In genomic region chr5:149584106-149584505, GRCh38 we compare ENCODE assay signal across 16 cellular contexts. TPM values are rescaled to one million over a fixed set of nuclear protein-coding genes. Genes with fewer than 3 reads are reported as not detected.
DNase-seq lines count a peak whose midpoint lies in the region; ATAC-seq and TF ChIP-seq lines count a peak whose summit lies in the region.
"Had no signal": no experiment of that assay in that cellular context is flagged by ENCODE, and none has a peak within 500 bp of the region (broad histone marks: within the 10 kb centered on the region; RNA-seq: fewer than 3 reads in every experiment).

No MANE protein-coding gene starts in this region.

- H3K9me3 ChIP-seq in Peyer's patch (no peaks in the 10 kb centered on the region), left lung (no peaks in the 10 kb centered on the region)

- ATAC-seq in GM23338 (no peak), left lung (no peak)
- no peak for ATAC-seq in activated CD8-positive, alpha-beta T cell treated with anti-CD3 and anti-CD28 coated beads, Interleukin-2, amount 10 ng/mL, durations not matched to agents 7 days and 5 days

- H3K4me2 ChIP-seq in GM23338 = no peak overlapping the region

- no peaks in the 10 kb centered on the region for H3K36me3 ChIP-seq in GM23338 (ENCODE audit: insufficient read depth)
- H3K36me3 ChIP-seq in Peyer's patch = no peaks in the 10 kb centered on the region
- H3K36me3 ChIP-seq in left lung = no peaks in the 10 kb centered on the region

- peaks cover 30% of the 10 kb centered on the region for H3K27me3 ChIP-seq in GM23338 (ENCODE audit: insufficient read depth)
- no peaks in the 10 kb centered on the region for H3K27me3 ChIP-seq in Peyer's patch
- peaks cover 0 to 19% of the 10 kb centered on the region in 2 donors for H3K27me3 ChIP-seq in left lung

- H3F3A ChIP-seq in GM23338 (replicated peaks; ENCODE audit: low read depth) = peaks cover 6% of the 10 kb centered on the region

- no peak overlapping the region for H3K4me3 Mint-ChIP-seq in GM23338
- no peak overlapping the region for H3K4me3 Mint-ChIP-seq in activated CD8-positive, alpha-beta T cell treated with anti-CD3 and anti-CD28 coated beads, Interleukin-2, amount 10 ng/mL, durations not matched to agents 7 days and 5 days
- H3K4me3 Mint-ChIP-seq: CD4-positive, alpha-beta memory T cell; central memory CD8-positive, alpha-beta T cell; neural crest cell; stimulated activated naive CD8-positive, alpha-beta T cell treated with anti-CD3 and anti-CD28 coated beads, Interleukin-15, Interleukin-2, amounts not matched to agents 100 ng/mL and 50 ng/mL, for 24 hours had no signal

- H4K20me1 ChIP-seq in GM23338 (replicated peaks; ENCODE audit: insufficient read depth) = no peaks in the 10 kb centered on the region

- H3K4me1 Mint-ChIP-seq in GM23338 = peaks cover 9% of the 10 kb centered on the region
- H3K4me1 Mint-ChIP-seq in activated CD8-positive, alpha-beta T cell treated with anti-CD3 and anti-CD28 coated beads, Interleukin-2, amount 10 ng/mL, durations not matched to agents 7 days and 5 days (ENCODE audit: low read depth) = peaks cover 6% of the 10 kb centered on the region
- H3K4me1 Mint-ChIP-seq: central memory CD8-positive, alpha-beta T cell had no signal

- CTCF ChIA-PET in activated CD8-positive, alpha-beta T cell treated with anti-CD3 and anti-CD28 coated beads, Interleukin-2, amount 10 ng/mL, durations not matched to agents 7 days and 5 days (lab: Charles Lee) = no interaction called here

- H3K4me3 ChIP-seq in GM23338 (no peak overlapping the region), Peyer's patch (no peak overlapping the region), left lung (no peak overlapping the region), skin epidermis (no peak overlapping the region)

- no peak for TF ChIP-seq POLR2A in Peyer's patch (IDR thresholded peaks at IDR 0.05)

- H3K27ac Mint-ChIP-seq in GM23338 = no peak overlapping the region
- no peak overlapping the region for H3K27ac Mint-ChIP-seq in activated CD8-positive, alpha-beta T cell treated with anti-CD3 and anti-CD28 coated beads, Interleukin-2, amount 10 ng/mL, durations not matched to agents 7 days and 5 days
- H3K27ac Mint-ChIP-seq: CD4-positive, alpha-beta memory T cell; stimulated activated naive CD8-positive, alpha-beta T cell treated with anti-CD3 and anti-CD28 coated beads, Interleukin-15, Interleukin-2, amounts not matched to agents 100 ng/mL and 50 ng/mL, for 24 hours had no signal

- no peaks in the 10 kb centered on the region for H3K36me3 Mint-ChIP-seq in GM23338 (ENCODE audit: low read depth)
- H3K36me3 Mint-ChIP-seq in activated CD8-positive, alpha-beta T cell treated with anti-CD3 and anti-CD28 coated beads, Interleukin-2, amount 10 ng/mL, durations not matched to agents 7 days and 5 days (ENCODE audit: low read depth) = no peaks in the 10 kb centered on the region
- H3K36me3 Mint-ChIP-seq: CD4-positive, alpha-beta memory T cell had no signal

- H3K4me1 ChIP-seq in GM23338 (ENCODE audit: insufficient read depth) = peaks cover 8% of the 10 kb centered on the region
- H3K4me1 ChIP-seq in Peyer's patch = peaks cover 0 to 35% (median 5%) of the 10 kb centered on the region in 4 donors
- peaks cover 14 to 18% of the 10 kb centered on the region in 2 donors for H3K4me1 ChIP-seq in left lung

- H2AFZ ChIP-seq in GM23338 = no peak overlapping the region

- TF ChIP-seq CTCF in GM23338 (conservative IDR thresholded peaks at IDR 0.05; ENCODE audit: low read depth in 2 of 2) (no peak), Peyer's patch (IDR thresholded peaks at IDR 0.05) (no peak), left lung (IDR thresholded peaks at IDR 0.05) (no peak)

- intact Hi-C loops in left lung (cut with DNase I) = no loop called here

- no peaks in the 10 kb centered on the region for H3K79me2 ChIP-seq in GM23338 (replicated peaks; ENCODE audit: insufficient read depth)

- H3K27me3 Mint-ChIP-seq in GM23338 (ENCODE audit: insufficient read depth, low read depth, poor library complexity) = peaks cover 21% of the 10 kb centered on the region
- H3K27me3 Mint-ChIP-seq in activated CD8-positive, alpha-beta T cell treated with anti-CD3 and anti-CD28 coated beads, Interleukin-2, amount 10 ng/mL, durations not matched to agents 7 days and 5 days (ENCODE audit: low read depth) = peaks cover 18% of the 10 kb centered on the region

- H3K27ac ChIP-seq in GM23338 (ENCODE audit: low read depth) = peak overlapping the region; percentile 20; the same call in 1 of the 2 replicates
- H3K27ac ChIP-seq in Peyer's patch = peak overlapping the region; percentile 11 to 94 (median 36)
- peak overlapping the region; percentile 20 to 61 for H3K27ac ChIP-seq in left lung
- H3K27ac ChIP-seq in skin epidermis = peak overlapping the region in 18 of 21 experiments; percentile 21 to 95 (median 88)

- POLR2A ChIA-PET in activated CD8-positive, alpha-beta T cell treated with anti-CD3 and anti-CD28 coated beads, Interleukin-2, amount 10 ng/mL, durations not matched to agents 7 days and 5 days (lab: Charles Lee) = no interaction called here

- H3K9me2 ChIP-seq in GM23338 (ENCODE audit: insufficient read depth) = no peaks in the 10 kb centered on the region

- DNase-seq in GM23338 (ENCODE audit: low spot score) = no peak
- DNase-seq in Peyer's patch = no peak
- no peak for DNase-seq in left lung
- no peak for DNase-seq in activated CD8-positive, alpha-beta T cell treated with anti-CD3 and anti-CD28 coated beads, Interleukin-2, amount 10 ng/mL, durations not matched to agents 7 days and 5 days
- no peak for DNase-seq in stimulated activated CD8-positive, alpha-beta memory T cell treated with anti-CD3 and anti-CD28 coated beads, Interleukin-4, amount 100 ng/mL, for 48 hours
- DNase-seq in DMS79 (lab: John Stamatoyannopoulos, UW) = no peak
- DNase-seq in T-helper 2 cell = no peak
- DNase-seq: activated naive CD4-positive, alpha-beta T cell; CD4-positive, alpha-beta memory T cell; NCI-H2107; stimulated activated CD4-positive, alpha-beta T cell treated with anti-CD3 and anti-CD28 coated beads, Interleukin-4, amount 100 ng/mL, for 24 hours; T1000 had no signal

- no peaks in the 10 kb centered on the region for H3K9me3 Mint-ChIP-seq in GM23338
- H3K9me3 Mint-ChIP-seq in activated CD8-positive, alpha-beta T cell treated with anti-CD3 and anti-CD28 coated beads, Interleukin-2, amount 10 ng/mL, durations not matched to agents 7 days and 5 days (ENCODE audit: insufficient read depth) = no peaks in the 10 kb centered on the region
- H3K9me3 Mint-ChIP-seq: CD4-positive, alpha-beta memory T cell; central memory CD8-positive, alpha-beta T cell; neural crest cell; stimulated activated naive CD8-positive, alpha-beta T cell treated with anti-CD3 and anti-CD28 coated beads, Interleukin-15, Interleukin-2, amounts not matched to agents 100 ng/mL and 50 ng/mL, for 24 hours had no signal

TF ChIP-seq in GM23338, 12 proteins besides CTCF, POLR2A, EP300 and RAD21 (continues in another document):
- no peak for TF ChIP-seq ZNF331 (CRISPR knock-in tag; IDR thresholded peaks at IDR 0.05; ENCODE audit: low read depth)
- TF ChIP-seq ZNF114 (CRISPR knock-in tag; IDR thresholded peaks at IDR 0.05) = no peak
- no peak for TF ChIP-seq JUNB (IDR thresholded peaks at IDR 0.05; ENCODE audit: unreplicated experiment)
- TF ChIP-seq STAT1 (IDR thresholded peaks at IDR 0.05; ENCODE audit: unreplicated experiment) = no peak
- TF ChIP-seq, protein P1, sequence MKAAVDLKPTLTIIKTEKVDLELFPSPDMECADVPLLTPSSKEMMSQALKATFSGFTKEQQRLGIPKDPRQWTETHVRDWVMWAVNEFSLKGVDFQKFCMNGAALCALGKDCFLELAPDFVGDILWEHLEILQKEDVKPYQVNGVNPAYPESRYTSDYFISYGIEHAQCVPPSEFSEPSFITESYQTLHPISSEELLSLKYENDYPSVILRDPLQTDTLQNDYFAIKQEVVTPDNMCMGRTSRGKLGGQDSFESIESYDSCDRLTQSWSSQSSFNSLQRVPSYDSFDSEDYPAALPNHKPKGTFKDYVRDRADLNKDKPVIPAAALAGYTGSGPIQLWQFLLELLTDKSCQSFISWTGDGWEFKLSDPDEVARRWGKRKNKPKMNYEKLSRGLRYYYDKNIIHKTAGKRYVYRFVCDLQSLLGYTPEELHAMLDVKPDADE (IDR thresholded peaks at IDR 0.05) = no peak
- TF ChIP-seq NANOG (IDR thresholded peaks at IDR 0.05; ENCODE audit: borderline replicate concordance) = no peak
- TF ChIP-seq POLR2AphosphoS5 (IDR thresholded peaks at IDR 0.05; ENCODE audit: low read depth) = no peak

RNA-seq across cellular contexts. Expression of gene ARHGEF37, which starts 2.8 kb away (rescaled TPM):
- 0.12 and 0.14 TPM in 2 replicates for total RNA-seq in GM23338 (2014; rRNA removed; shearing (Covaris generic))
- polyA plus RNA-seq in GM23338 (2016; fragmentation: Nextera tagmentation; extraction: Ambion mirVana) = 0.78 and 0.79 TPM in 2 replicates
- total RNA-seq in Peyer's patch = 10 to 100 TPM; 10.2 to 21.4 (median 15.3) TPM
- 1 to 10 TPM; 4.2 to 7.3 TPM for total RNA-seq in left lung
- 1 to 10 TPM; 1.0 to 1.4 TPM for total RNA-seq in activated CD8-positive, alpha-beta T cell treated with anti-CD3 and anti-CD28 coated beads, Interleukin-2, amount 10 ng/mL, durations not matched to agents 7 days and 5 days
- polyA plus RNA-seq: CD4-positive, alpha-beta memory T cell had no signal

RNA-seq across cellular contexts. Expression of gene CSNK1A1, which starts 32.9 kb away (rescaled TPM):
- total RNA-seq in GM23338 (2014; rRNA removed; shearing (Covaris generic)) = 233 and 235 TPM in 2 replicates
- 110 and 114 TPM in 2 replicates for polyA plus RNA-seq in GM23338 (2016; fragmentation: Nextera tagmentation; extraction: Ambion mirVana)
- total RNA-seq in Peyer's patch (100 to 1,000 TPM; 185 to 253 (median 207) TPM), left lung (100 to 1,000 TPM; 206 to 217 TPM)
- 100 to 1,000 TPM; 163 to 177 TPM for total RNA-seq in activated CD8-positive, alpha-beta T cell treated with anti-CD3 and anti-CD28 coated beads, Interleukin-2, amount 10 ng/mL, durations not matched to agents 7 days and 5 days

Comparison
In these comparisons a context has a peak if more than half of its experiments do, and no peak if none do; other contexts are left out.
1. H3K27ac ChIP-seq: peak in every context shown above with its lines; median percentile 88 in skin epidermis; 40 in left lung; 36 in Peyer's patch; 20 in GM23338.